Comparison of ENCODE assay signal across 9 cellular contexts in the genomic region with DNA sequence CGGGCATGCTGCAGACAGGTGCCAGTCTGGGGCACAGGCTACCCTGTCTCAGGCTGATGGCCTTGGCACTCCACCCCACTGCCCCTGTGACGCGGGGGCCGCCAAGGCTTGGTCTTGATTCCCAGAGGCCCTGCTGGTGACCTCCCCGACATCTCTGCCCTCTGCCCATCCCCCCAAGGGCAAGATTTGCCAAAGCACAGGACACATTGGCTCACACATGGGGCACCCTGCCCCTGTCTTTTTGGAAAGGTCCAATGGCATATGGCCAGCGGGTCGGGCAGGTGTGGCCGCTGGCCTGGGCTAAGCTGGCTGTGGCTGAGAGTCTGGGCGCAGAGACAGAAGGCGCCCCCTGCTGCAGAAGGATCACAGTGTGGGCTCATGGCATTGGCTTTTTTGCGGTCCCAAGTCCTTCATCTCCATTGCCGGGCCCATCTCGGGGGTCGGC. TPM values are rescaled to one million over a fixed set of nuclear protein-coding genes. Genes with fewer than 3 reads are reported as not detected.
DNase-seq lines count a peak whose midpoint lies in the region; ATAC-seq, FAIRE-seq and TF ChIP-seq lines count a peak whose summit lies in the region.
"Had no signal": no experiment of that assay in that cellular context is flagged by ENCODE, and none has a peak within 500 bp of the region (broad histone marks: within the 10 kb centered on the region; RNA-seq: fewer than 3 reads in every experiment).

No MANE protein-coding gene starts in this region.

- no peak overlapping the region for H2BK15ac ChIP-seq in IMR-90 (ENCODE audit: low read depth, low read length)

- H3K4me2 ChIP-seq in A549 (no peak overlapping the region), IMR-90 (ENCODE audit: low read depth, low read length) (no peak overlapping the region)

- dilution Hi-C loops in IMR-90 (cut with HindIII; ENCODE audit: low sequenced_read_pairs, unreplicated experiment) = no loop called here

- no peak overlapping the region for H4K8ac ChIP-seq in IMR-90 (ENCODE audit: low read depth in 2 of 2, low read length in 2 of 2)

- no peak overlapping the region for H4K5ac ChIP-seq in IMR-90 (ENCODE audit: low read depth, low read length)

- peaks cover 42% of the 10 kb centered on the region for H4K20me1 ChIP-seq in IMR-90 (ENCODE audit: insufficient read depth, low read length)

- H2BK120ac ChIP-seq in IMR-90 (ENCODE audit: low read depth, low read length) = no peak overlapping the region

- H3K4me1 ChIP-seq in A549 (0 out of 3 replicates have a peak, but pooled peaks cover 6% of the 10 kb centered on the region), IMR-90 (ENCODE audit: control insufficient read depth, insufficient read depth, low read length) (peaks cover 9% of the 10 kb centered on the region)

- TF ChIP-seq CTCF in A549 (IDR thresholded peaks at IDR 0.05) (peak; percentile 20; the same call in 1 of the 3 replicates), IMR-90 (conservative IDR thresholded peaks at IDR 0.05; ENCODE audit: low read depth, low read length) (peak; percentile 25; the same call in 1 of the 2 replicates), fibroblast of mammary gland (conservative IDR thresholded peaks at IDR 0.05; ENCODE audit: control insufficient read depth, insufficient read depth, low read depth, low read length) (peak; percentile 24)

- H3K27ac ChIP-seq in A549 = no peak overlapping the region
- no peak overlapping the region for H3K27ac ChIP-seq in IMR-90 (ENCODE audit: insufficient read depth, low read length)

- H2BK20ac ChIP-seq in IMR-90 (ENCODE audit: low read depth, low read length) = no peak overlapping the region

- no TSS peak for BruUV-seq in IMR-90 (replicated peaks; lab: Mats Ljungman, UMichigan)

- TF ChIP-seq RAD21 in A549 (conservative IDR thresholded peaks at IDR 0.05 in 1 of 2, IDR thresholded peaks at IDR 0.05 in 1 of 2) = no peak; a peak in 1 of 5 replicates
- TF ChIP-seq RAD21 in IMR-90 (IDR thresholded peaks at IDR 0.05; ENCODE audit: low read length) = no peak

- no peak overlapping the region for H3K14ac ChIP-seq in IMR-90 (replicated peaks; ENCODE audit: low read depth, low read length)

- H3K27me3 ChIP-seq in IMR-90 (ENCODE audit: control insufficient read depth, insufficient read depth, low read length) = no peaks in the 10 kb centered on the region

- POLR2A ChIA-PET in A549 (lab: Yijun Ruan, JAX) = no interaction called here
- POLR2A ChIA-PET in IMR-90 (lab: Charles Lee; ENCODE audit: unreplicated experiment) = no interaction called here

- WGBS in A549 (ENCODE audit: missing lambda C conversion rate) = 62% methylated on average over 9 of the region's 14 CpGs
- WGBS in IMR-90 (ENCODE audit: extremely low coverage in 2 of 2, insufficient read length in 1 of 2), 2 experiments = 84% methylated on average over 6 of the region's 14 CpGs; no CpG with 5 or more reads in 1 of the 2 experiments

- no peak overlapping the region for H3K23ac ChIP-seq in IMR-90 (ENCODE audit: low read depth, low read length)

- TF ChIP-seq POLR2A in A549 (IDR thresholded peaks at IDR 0.05; ENCODE audit: low read length) (no peak), IMR-90 (IDR thresholded peaks at IDR 0.05; ENCODE audit: low read depth, low read length) (no peak)

- ATAC-seq in A549 = peak in 1 of 2 experiments; percentile 16; a peak in 1 of 6 replicates
- no peak for ATAC-seq in IMR-90 (ENCODE audit: low read depth)
- no peak for ATAC-seq in HG02852 (IDR thresholded peaks at IDR 0.05; ENCODE audit: unreplicated experiment)

- peaks cover 19% of the 10 kb centered on the region; the same call in 1 of the 2 replicates for H3K36me3 ChIP-seq in IMR-90 (ENCODE audit: control insufficient read depth, insufficient read depth, low read length)

- no peak for TF ChIP-seq EP300 in A549 (IDR thresholded peaks at IDR 0.05)

- H3K9me3 ChIP-seq in A549 (no peaks in the 10 kb centered on the region), IMR-90 (ENCODE audit: control insufficient read depth, insufficient read depth, low read length) (no peaks in the 10 kb centered on the region)

- no peak overlapping the region for H2AK5ac ChIP-seq in IMR-90 (ENCODE audit: low read depth, low read length)

- no peak overlapping the region for H3K4ac ChIP-seq in IMR-90 (ENCODE audit: low read depth, low read length)

- no peak overlapping the region for H3K18ac ChIP-seq in IMR-90 (ENCODE audit: low read depth, low read length)

- in situ Hi-C loops in IMR-90 (cut with MboI; ENCODE audit: low sequenced_read_pairs) = no loop called here

- DNase-seq in A549 (ENCODE audit: low read depth in 1 of 2, low spot score in 1 of 2) = no peak
- no peak for DNase-seq in IMR-90
- no peak for DNase-seq in fibroblast of mammary gland (ENCODE audit: low read depth)
- DNase-seq in HCEC 1CT = no peak
- DNase-seq in hepatic stellate cell (ENCODE audit: low spot score) = no peak
- DNase-seq: CD4-positive, CD25-positive, alpha-beta regulatory T cell; NCI-H1417 treated with DMSO at 0.1 percent for 48 hours; SHP77 had no signal

- intact Hi-C loops in IMR-90 (cut with micrococcal nuclease) = no loop called here

- no peak overlapping the region for H4K91ac ChIP-seq in IMR-90 (ENCODE audit: insufficient read depth, low read depth, low read length)

- peaks cover 9 to 51% of the 10 kb centered on the region in 2 experiments; a peak in 3 of 4 replicates for H3K79me1 ChIP-seq in IMR-90 (ENCODE audit: low read depth in 1 of 2, low read length in 2 of 2)

- FAIRE-seq in A549 (lab: Jason Lieb, UNC) = no peak

- CTCF ChIA-PET in A549 (lab: Yijun Ruan, JAX) (no interaction called here), IMR-90 (lab: Yijun Ruan, JAX) (interaction anchor here (0.5 to 1.0 kb wide), 2 partner anchors 33 to 286 kb away, joined by 3 read pairs; no protein-coding TSS in a partner anchor)

- H3K4me3 ChIP-seq in A549 (no peak overlapping the region), IMR-90 (ENCODE audit: insufficient read depth, low read depth, low read length) (no peak overlapping the region), fibroblast of mammary gland (ENCODE audit: control insufficient read depth, low read depth, low read length) (no peak overlapping the region)

- no peak overlapping the region for H2AFZ ChIP-seq in IMR-90 (replicated peaks; ENCODE audit: low read length, poor library complexity)

- no peak overlapping the region for H2AK9ac ChIP-seq in IMR-90 (replicated peaks; ENCODE audit: low read depth, low read length, poor library complexity)

- peaks cover 3% of the 10 kb centered on the region; the same call in 1 of the 2 replicates for H3K9me1 ChIP-seq in IMR-90 (ENCODE audit: insufficient read depth, low read length)

- no peak overlapping the region for H3K9ac ChIP-seq in IMR-90 (ENCODE audit: low read depth, low read length)

- no peak overlapping the region for H2BK5ac ChIP-seq in IMR-90 (ENCODE audit: low read depth, low read length, poor library complexity, severe bottlenecking)

- H3K56ac ChIP-seq in IMR-90 (ENCODE audit: extremely low read depth, insufficient read depth, low read length) = no peak overlapping the region

RNA-seq across cellular contexts. Expression of a gene that starts 4.6 kb away (rescaled TPM):
- polyA plus RNA-seq in A549 (2011; rRNA removed) (4.9 and 5.1 TPM in 2 replicates), A549 (2017; fragmentation: RNase III; extraction: RNeasy Plus Mini Kit Qiagen cat#74134 plus additional on column Dnase treatment) (15.7 to 21.9 TPM (median 20.0 TPM) in 3 replicates), IMR-90 (2012; rRNA removed) (47.8 and 58.0 TPM in 2 replicates)
- 16.6 and 23.4 TPM in 2 replicates for polyA plus RNA-seq in A549 (2012; cell fraction: cytosol; rRNA removed)
- polyA plus RNA-seq in A549 (2012; cell fraction: nucleus; rRNA removed) = 132 and 216 TPM in 2 replicates
- polyA minus RNA-seq in A549 (2011; rRNA and poly(A)+ RNA removed) = 4.6 and 6.2 TPM in 2 replicates
- 17.2 and 18.1 TPM in 2 replicates for total RNA-seq in IMR-90 (2012; rRNA removed)
- 32.4 and 47.2 TPM in 2 replicates for polyA plus RNA-seq in IMR-90 (2012; cell fraction: cytosol; rRNA removed)
- 393 and 1,256 TPM in 2 replicates for polyA plus RNA-seq in IMR-90 (2012; cell fraction: nucleus; rRNA removed; ENCODE audit: low replicate concordance)

RNA-seq across cellular contexts. Expression of a gene that starts 12.0 kb away (rescaled TPM):
- not detected in 2 replicates for polyA plus RNA-seq in A549 (2011; rRNA removed)
- polyA plus RNA-seq in A549 (2012; cell fraction: cytosol; rRNA removed) = 0.45 and 0.52 TPM in 2 replicates
- polyA plus RNA-seq in A549 (2012; cell fraction: nucleus; rRNA removed) = 3.9 and 4.0 TPM in 2 replicates
- 0.66 to 1.0 TPM (median 0.84 TPM) in 3 replicates for polyA plus RNA-seq in A549 (2017; fragmentation: RNase III; extraction: RNeasy Plus Mini Kit Qiagen cat#74134 plus additional on column Dnase treatment)
- 0.50 TPM in 1 of 2 replicates, not detected in the other for polyA minus RNA-seq in A549 (2011; rRNA and poly(A)+ RNA removed)
- total RNA-seq in IMR-90 (2012; rRNA removed) = 1.1 and 1.4 TPM in 2 replicates
- polyA plus RNA-seq in IMR-90 (2012; rRNA removed) = 5.4 and 9.1 TPM in 2 replicates
- 9.6 and 14.4 TPM in 2 replicates for polyA plus RNA-seq in IMR-90 (2012; cell fraction: cytosol; rRNA removed)
- polyA plus RNA-seq in IMR-90 (2012; cell fraction: nucleus; rRNA removed; ENCODE audit: low replicate concordance) = 23.7 and 54.5 TPM in 2 replicates

RNA-seq across cellular contexts. Expression of a gene that starts 20.0 kb away (rescaled TPM):
- polyA plus RNA-seq in A549 (2011; rRNA removed) (0.56 and 0.77 TPM in 2 replicates), A549 (2017; fragmentation: RNase III; extraction: RNeasy Plus Mini Kit Qiagen cat#74134 plus additional on column Dnase treatment) (2.7 to 4.2 TPM (median 4.0 TPM) in 3 replicates), IMR-90 (2012; rRNA removed) (5.8 and 7.6 TPM in 2 replicates)
- 2.5 and 4.5 TPM in 2 replicates for polyA plus RNA-seq in A549 (2012; cell fraction: cytosol; rRNA removed)
- polyA plus RNA-seq in A549 (2012; cell fraction: nucleus; rRNA removed) = 3.3 and 3.9 TPM in 2 replicates
- 0.54 and 0.92 TPM in 2 replicates for polyA minus RNA-seq in A549 (2011; rRNA and poly(A)+ RNA removed)
- 0.28 and 0.36 TPM in 2 replicates for total RNA-seq in IMR-90 (2012; rRNA removed)
- polyA plus RNA-seq in IMR-90 (2012; cell fraction: cytosol; rRNA removed) = 6.7 and 13.9 TPM in 2 replicates
- polyA plus RNA-seq in IMR-90 (2012; cell fraction: nucleus; rRNA removed; ENCODE audit: low replicate concordance) = 1.9 and 5.3 TPM in 2 replicates

RNA-seq across cellular contexts. Expression of a gene that starts 38.9 kb away (rescaled TPM):
- polyA plus RNA-seq in A549 (2011; rRNA removed) (7.6 and 11.3 TPM in 2 replicates), A549 (2017; fragmentation: RNase III; extraction: RNeasy Plus Mini Kit Qiagen cat#74134 plus additional on column Dnase treatment) (33.8 to 35.0 TPM (median 33.8 TPM) in 3 replicates), IMR-90 (2012; rRNA removed) (16.3 and 19.1 TPM in 2 replicates)
- 11.0 and 12.3 TPM in 2 replicates for polyA plus RNA-seq in A549 (2012; cell fraction: cytosol; rRNA removed)
- 22.1 and 34.8 TPM in 2 replicates for polyA plus RNA-seq in A549 (2012; cell fraction: nucleus; rRNA removed)
- polyA minus RNA-seq in A549 (2011; rRNA and poly(A)+ RNA removed) = 4.3 and 4.8 TPM in 2 replicates
- 8.2 and 8.9 TPM in 2 replicates for total RNA-seq in IMR-90 (2012; rRNA removed)
- polyA plus RNA-seq in IMR-90 (2012; cell fraction: cytosol; rRNA removed) = 7.1 and 9.1 TPM in 2 replicates
- 19.2 and 19.6 TPM in 2 replicates for polyA plus RNA-seq in IMR-90 (2012; cell fraction: nucleus; rRNA removed; ENCODE audit: low replicate concordance)

RNA-seq across cellular contexts. Expression of a gene that starts 45.3 kb away (rescaled TPM):
- 80.4 and 101 TPM in 2 replicates for polyA plus RNA-seq in A549 (2011; rRNA removed)
- 81.9 and 83.1 TPM in 2 replicates for polyA plus RNA-seq in A549 (2012; cell fraction: cytosol; rRNA removed)
- 55.0 and 77.6 TPM in 2 replicates for polyA plus RNA-seq in A549 (2012; cell fraction: nucleus; rRNA removed)
- polyA plus RNA-seq in A549 (2017; fragmentation: RNase III; extraction: RNeasy Plus Mini Kit Qiagen cat#74134 plus additional on column Dnase treatment) = 75.1 to 78.3 TPM (median 75.3 TPM) in 3 replicates
- polyA minus RNA-seq in A549 (2011; rRNA and poly(A)+ RNA removed) = 64.7 and 66.7 TPM in 2 replicates
- 33.7 and 43.3 TPM in 2 replicates for total RNA-seq in IMR-90 (2012; rRNA removed)
- 88.4 and 94.0 TPM in 2 replicates for polyA plus RNA-seq in IMR-90 (2012; rRNA removed)
- 64.1 and 72.5 TPM in 2 replicates for polyA plus RNA-seq in IMR-90 (2012; cell fraction: cytosol; rRNA removed)
- 50.5 and 89.0 TPM in 2 replicates for polyA plus RNA-seq in IMR-90 (2012; cell fraction: nucleus; rRNA removed; ENCODE audit: low replicate concordance)
